In the genomic region with DNA sequence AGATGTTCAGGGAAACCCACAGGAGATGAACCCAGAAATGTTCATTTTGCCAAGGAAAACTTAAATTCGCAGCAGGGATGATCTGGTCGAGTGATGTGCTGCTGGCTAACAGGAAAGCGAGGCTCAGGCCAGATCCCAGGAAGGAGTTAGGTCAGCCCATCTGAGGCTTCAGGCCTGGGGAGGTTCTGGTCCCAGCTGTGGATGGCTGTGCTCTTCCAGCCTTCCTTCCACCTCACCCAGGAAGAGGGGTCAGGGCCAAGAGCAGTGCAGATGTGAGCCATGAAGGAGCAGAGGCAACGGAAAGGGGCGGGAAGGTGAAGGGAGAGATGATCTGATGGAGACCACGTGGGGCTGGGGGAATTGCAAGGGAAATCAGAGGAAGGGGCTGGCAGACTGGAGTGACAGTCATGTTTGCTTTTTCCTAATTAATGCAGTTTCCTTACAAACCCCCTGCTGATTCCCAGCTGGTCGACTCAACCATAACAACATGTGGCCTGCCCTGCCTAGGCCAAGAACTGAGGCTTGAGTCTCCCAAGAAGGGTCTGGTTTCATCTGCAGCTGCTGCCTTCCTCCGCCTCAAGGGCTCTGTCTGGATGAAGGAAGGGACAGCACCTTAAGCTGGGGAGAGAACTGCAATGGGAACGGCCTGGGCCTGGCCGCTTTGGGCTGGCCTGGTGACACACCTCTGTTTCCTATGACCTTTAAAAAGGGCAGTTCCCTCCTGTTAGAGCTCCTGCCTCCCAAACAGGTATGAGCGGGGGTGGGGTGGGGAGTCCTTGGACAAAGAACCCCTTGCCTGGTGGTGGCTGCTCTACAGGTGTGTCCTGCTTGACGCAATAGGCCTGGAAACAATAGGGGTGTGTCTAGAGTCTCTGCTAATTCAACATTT, we compare ENCODE assay signal across 12 cellular contexts. TPM values are rescaled to one million over a fixed set of nuclear protein-coding genes. Genes with fewer than 3 reads are reported as not detected.
A peak's percentile ranks its signal among the peaks of the same experiment; 100 is the strongest.
DNase-seq lines count a peak whose midpoint lies in the region; FAIRE-seq and TF ChIP-seq lines count a peak whose summit lies in the region.
"Had no signal": no experiment of that assay in that cellular context is flagged by ENCODE, and none has a peak within 500 bp of the region (broad histone marks: within the 10 kb centered on the region; RNA-seq: fewer than 3 reads in every experiment).

No MANE protein-coding gene starts in this region.

- H3K4me2 ChIP-seq in H9 (ENCODE audit: insufficient read depth, insufficient read length, low read length) (no peak overlapping the region), mesenchymal stem cell (ENCODE audit: low read length, poor library complexity, severe bottlenecking) (no peak overlapping the region)

- H2BK120ac ChIP-seq in H9 (ENCODE audit: low read depth, low read length, poor library complexity, severe bottlenecking), result no peak overlapping the region
- H2BK120ac ChIP-seq in mesenchymal stem cell (ENCODE audit: low read depth, low read length), result no peak overlapping the region

- H3K27me3 ChIP-seq in H9 (ENCODE audit: insufficient read depth, low read length) (no peaks in the 10 kb centered on the region), mesenchymal stem cell (ENCODE audit: control insufficient read depth in 1 of 2, insufficient read depth in 1 of 2, low read length in 2 of 2) (no peaks in the 10 kb centered on the region)
- H3K27me3 ChIP-seq: cardiac muscle cell had no signal

- H3K9me3 Mint-ChIP-seq in H9 (no peaks in the 10 kb centered on the region), glutamatergic neuron (ENCODE audit: unreplicated experiment) (peaks cover 5% of the 10 kb centered on the region), osteocyte (ENCODE audit: unreplicated experiment) (no peaks in the 10 kb centered on the region)
- H3K9me3 Mint-ChIP-seq: CD8-positive, alpha-beta T cell; naive B cell had no signal

- WGBS in H9 (ENCODE audit: extremely low coverage, insufficient read length, low lambda C conversion rate), result no CpG with 5 or more reads among the region's 12 CpGs
- WGBS in mesenchymal stem cell, result 59% methylated on average over 10 of the region's 12 CpGs

- no peak for TF ChIP-seq CTCF in H9 (conservative IDR thresholded peaks at IDR 0.05)
- TF ChIP-seq CTCF in glutamatergic neuron (IDR thresholded peaks at IDR 0.05; ENCODE audit: partially characterized antibody, unreplicated experiment), result no peak
- TF ChIP-seq CTCF in osteocyte (IDR thresholded peaks at IDR 0.05), result no peak

- H3K79me1 ChIP-seq in H9 (ENCODE audit: insufficient read depth, low read depth, low read length, poor library complexity, severe bottlenecking), result no peaks in the 10 kb centered on the region
- H3K79me1 ChIP-seq in mesenchymal stem cell (replicated peaks; ENCODE audit: low read length, poor library complexity, severe bottlenecking), result no peaks in the 10 kb centered on the region

- H3K4me1 ChIP-seq in H9 (ENCODE audit: insufficient read depth, low read length) (peaks cover 18% of the 10 kb centered on the region; the same call in 1 of the 2 replicates), mesenchymal stem cell (ENCODE audit: control insufficient read depth, insufficient read depth, low read depth, low read length) (peaks cover 17% of the 10 kb centered on the region)

- H3K27ac Mint-ChIP-seq in H9, result peak overlapping the region; percentile 2 to 80 (median 37); a peak in 6 of 7 replicates
- peak overlapping the region; percentile 91 for H3K27ac Mint-ChIP-seq in glutamatergic neuron (ENCODE audit: unreplicated experiment)
- H3K27ac Mint-ChIP-seq in osteocyte (ENCODE audit: unreplicated experiment), result peak overlapping the region; percentile 88
- H3K27ac Mint-ChIP-seq: CD8-positive, alpha-beta T cell had no signal

- H3K27ac ChIP-seq in H9 (ENCODE audit: insufficient read length, low read depth, low read length), result no peak overlapping the region
- H3K27ac ChIP-seq in mesenchymal stem cell (ENCODE audit: low read length, poor library complexity, severe bottlenecking), result no peak overlapping the region
- H3K27ac ChIP-seq: cardiac muscle cell had no signal

- no peaks in the 10 kb centered on the region for H3K36me3 ChIP-seq in mesenchymal stem cell (ENCODE audit: control insufficient read depth in 1 of 2, insufficient read depth in 2 of 2, low read depth in 1 of 2, low read length in 2 of 2)
- H3K36me3 ChIP-seq: cardiac muscle cell had no signal

- H2AFZ ChIP-seq in H9 (ENCODE audit: low read length) (no peak overlapping the region), mesenchymal stem cell (ENCODE audit: low read depth, low read length) (no peak overlapping the region)

- H3K23me2 ChIP-seq in H9 (ENCODE audit: insufficient read length, low read depth, low read length, poor library complexity, severe bottlenecking), result no peaks in the 10 kb centered on the region

- no peak overlapping the region for H3K9ac ChIP-seq in H9 (ENCODE audit: extremely low read depth, insufficient read length, low read length)
- H3K9ac ChIP-seq in mesenchymal stem cell (ENCODE audit: low read length), result no peak overlapping the region

- H4K8ac ChIP-seq in H9 (replicated peaks; ENCODE audit: insufficient read length, low read depth, low read length) (no peak overlapping the region), mesenchymal stem cell (ENCODE audit: low read length) (no peak overlapping the region)

- H3K4me3 Mint-ChIP-seq in H9 (peak overlapping the region in 1 of 2 experiments; percentile 60; a peak in 2 of 5 replicates), glutamatergic neuron (ENCODE audit: unreplicated experiment) (peak overlapping the region; percentile 69), osteocyte (ENCODE audit: unreplicated experiment) (no peak overlapping the region)
- H3K4me3 Mint-ChIP-seq: CD8-positive, alpha-beta T cell; naive B cell had no signal

- H2AK5ac ChIP-seq in H9 (ENCODE audit: insufficient read length, low read length) (no peak overlapping the region), mesenchymal stem cell (ENCODE audit: low read length, severe bottlenecking) (no peak overlapping the region)

- H3K23ac ChIP-seq in H9 (ENCODE audit: insufficient read length, low read depth, low read length) (no peak overlapping the region), mesenchymal stem cell (ENCODE audit: low read length in 2 of 2) (no peak overlapping the region)

- no peak for FAIRE-seq in urothelium cell line (lab: Jason Lieb, UNC)

- H3K4ac ChIP-seq in H9 (ENCODE audit: low read depth, low read length) (no peak overlapping the region), mesenchymal stem cell (ENCODE audit: low read depth in 1 of 2, low read length in 2 of 2) (no peak overlapping the region)

- no peak overlapping the region for H3K4me3 ChIP-seq in mesenchymal stem cell (ENCODE audit: insufficient read depth in 1 of 2, low read depth in 1 of 2, low read length in 2 of 2)
- H3K4me3 ChIP-seq: cardiac muscle cell had no signal

- H3K14ac ChIP-seq in H9 (ENCODE audit: insufficient read depth, low read length) (peak overlapping the region; percentile 71), mesenchymal stem cell (ENCODE audit: low read length in 2 of 2) (no peak overlapping the region)

- H3K27me3 Mint-ChIP-seq in H9 (ENCODE audit: low read depth), result no peaks in the 10 kb centered on the region; the same call in 1 of the 2 replicates
- H3K27me3 Mint-ChIP-seq in glutamatergic neuron (ENCODE audit: unreplicated experiment), result peaks cover 6% of the 10 kb centered on the region
- H3K27me3 Mint-ChIP-seq in osteocyte (ENCODE audit: unreplicated experiment), result no peaks in the 10 kb centered on the region

- H2BK15ac ChIP-seq in H9 (ENCODE audit: low read depth, low read length), result no peak overlapping the region
- H2BK15ac ChIP-seq in mesenchymal stem cell (ENCODE audit: low read depth, poor library complexity, severe bottlenecking), result no peak overlapping the region

- no peaks in the 10 kb centered on the region for H3K79me2 ChIP-seq in H9 (ENCODE audit: insufficient read depth, low read length)

- no peak overlapping the region for H4K91ac ChIP-seq in H9 (ENCODE audit: insufficient read length, low read depth, low read length)
- H4K91ac ChIP-seq in mesenchymal stem cell (ENCODE audit: low read length), result no peak overlapping the region

- H3K56ac ChIP-seq in H9 (ENCODE audit: insufficient read length, low read depth, low read length), result no peak overlapping the region

- peak overlapping the region; percentile 85 for H2BK12ac ChIP-seq in H9 (ENCODE audit: insufficient read length, low read depth, low read length)
- no peak overlapping the region for H2BK12ac ChIP-seq in mesenchymal stem cell (ENCODE audit: low read length in 2 of 2)

- no peak overlapping the region for H2BK5ac ChIP-seq in H9 (ENCODE audit: insufficient read length, low read length)
- H2BK5ac ChIP-seq in mesenchymal stem cell (ENCODE audit: low read depth, low read length, poor library complexity, severe bottlenecking), result no peak overlapping the region

- no peak overlapping the region for H2BK20ac ChIP-seq in H9 (ENCODE audit: low read depth, low read length, poor library complexity, severe bottlenecking)

- H3K36me3 Mint-ChIP-seq in H9 (ENCODE audit: insufficient read depth in 1 of 3, low read depth in 3 of 3) (no peaks in the 10 kb centered on the region), glutamatergic neuron (ENCODE audit: unreplicated experiment) (no peaks in the 10 kb centered on the region), osteocyte (ENCODE audit: unreplicated experiment) (no peaks in the 10 kb centered on the region)
- H3K36me3 Mint-ChIP-seq: CD8-positive, alpha-beta T cell; naive B cell had no signal

- H3K4me1 Mint-ChIP-seq in H9 (peaks cover 35 to 41% of the 10 kb centered on the region in 2 experiments), glutamatergic neuron (ENCODE audit: low read depth, unreplicated experiment) (peaks cover 38% of the 10 kb centered on the region), osteocyte (ENCODE audit: unreplicated experiment) (peaks cover 44% of the 10 kb centered on the region)
- H3K4me1 Mint-ChIP-seq: naive B cell had no signal

- H3K9me3 ChIP-seq in H9 (ENCODE audit: control insufficient read depth, low read depth, low read length) (no peaks in the 10 kb centered on the region), mesenchymal stem cell (ENCODE audit: control insufficient read depth, low read length) (no peaks in the 10 kb centered on the region)

- peak; percentile 50 for DNase-seq in H9
- peak; percentile 54 for DNase-seq in NCI-H345 (lab: John Stamatoyannopoulos, UW)
- DNase-seq in glutamatergic neuron, result peak; percentile 37
- DNase-seq in osteocyte (ENCODE audit: extremely low spot score, unreplicated experiment), result no peak
- no peak for DNase-seq in 8988T
- DNase-seq in mesenchymal stem cell, result no peak
- DNase-seq in urothelium cell line (ENCODE audit: low spot score), result no peak
- DNase-seq in kidney glomerular epithelial cell (lab: John Stamatoyannopoulos, UW), result no peak
- DNase-seq: CD8-positive, alpha-beta T cell; naive B cell; stimulated activated CD4-positive, alpha-beta T cell treated with anti-CD3 and anti-CD28 coated beads, Interleukin-2, amount 100 ng/mL, for 24 hours had no signal

- no peaks in the 10 kb centered on the region for H4K20me1 ChIP-seq in H9 (ENCODE audit: control insufficient read depth, insufficient read depth, insufficient read length)

- no peak overlapping the region for H3T11ph ChIP-seq in H9 (ENCODE audit: low read length)

- H3K18ac ChIP-seq in H9 (ENCODE audit: insufficient read length, low read depth, low read length), result peak overlapping the region; percentile 68
- peak overlapping the region in 1 of 2 experiments; percentile 28 for H3K18ac ChIP-seq in mesenchymal stem cell (ENCODE audit: low read depth in 1 of 2, low read length in 2 of 2)

- H4K5ac ChIP-seq in H9 (ENCODE audit: insufficient read length, low read depth, low read length), result no peak overlapping the region

RNA-seq across cellular contexts. Expression of gene MRPS18A, which starts 7.7 kb away (rescaled TPM):
- total RNA-seq in H9 (2021), result 65.1 and 67.3 TPM in 2 replicates
- total RNA-seq in glutamatergic neuron (ENCODE audit: unreplicated experiment), result 27.7 TPM
- 35.3 and 37.3 TPM in 2 replicates for total RNA-seq in osteocyte
- 42.0 TPM for polyA plus RNA-seq in mesenchymal stem cell (2013, experiment 1 of 2)
- polyA plus RNA-seq in mesenchymal stem cell (2013, experiment 2 of 2), result 43.2 TPM

RNA-seq across cellular contexts. Expression of gene RSPH9, which starts 50.5 kb away (rescaled TPM):
- total RNA-seq in H9 (2021) (0.39 and 0.50 TPM in 2 replicates), glutamatergic neuron (ENCODE audit: unreplicated experiment) (0.22 TPM), osteocyte (0.16 and 0.26 TPM in 2 replicates)
- polyA plus RNA-seq in mesenchymal stem cell (2013, experiment 1 of 2), result 0.62 TPM
- 0.84 TPM for polyA plus RNA-seq in mesenchymal stem cell (2013, experiment 2 of 2)
- total RNA-seq: CD8-positive, alpha-beta T cell had no signal

RNA-seq across cellular contexts. Expression of gene MAD2L1BP, which starts 59.7 kb away (rescaled TPM):
- total RNA-seq in H9 (2021) (46.3 and 47.6 TPM in 2 replicates), glutamatergic neuron (ENCODE audit: unreplicated experiment) (38.8 TPM), osteocyte (24.2 and 27.5 TPM in 2 replicates)
- polyA plus RNA-seq in mesenchymal stem cell (2013, experiment 1 of 2), result 27.2 TPM
- polyA plus RNA-seq in mesenchymal stem cell (2013, experiment 2 of 2), result 26.6 TPM

Comparison
In these comparisons a context has a peak if more than half of its experiments do, and no peak if none do; other contexts are left out.
1. DNase-seq: peak in H9 (single experiment), NCI-H345 (single experiment) and glutamatergic neuron (single experiment); none in osteocyte (single experiment), 8988T (single experiment), mesenchymal stem cell (single experiment), urothelium cell line (single experiment) and kidney glomerular epithelial cell (single experiment).
2. H3K27ac Mint-ChIP-seq: peak in every context shown above with its lines; median percentile 91 in glutamatergic neuron; 88 in osteocyte; 37 in H9.